Comparison of ENCODE assay signal across 23 cellular contexts in genomic region chr7:96097802-96098201, GRCh38.
"Had no signal": no experiment of that assay in that cellular context is flagged by ENCODE, and none has a peak within 500 bp of the region (broad histone marks: within the 10 kb centered on the region; RNA-seq: fewer than 3 reads in every experiment).

No MANE protein-coding gene starts in this region.

- H3K9me3 Mint-ChIP-seq: activated naive CD8-positive, alpha-beta T cell treated with anti-CD3 and anti-CD28 coated beads, Interleukin-2, amount 50 U/mL, for 24 hours; activated T-helper 17 cell treated with anti-CD3 and anti-CD28 coated beads, Interleukin-2, amount 50 U/mL, for 72 hours; central memory CD8-positive, alpha-beta T cell; T-helper 2 cell treated with Interferon-gamma antibody and Interleukin-4, amounts not matched to agents 5 μg/mL and 100 μg/mL, for 36 hours; WTC11 had no signal

- H3K27ac Mint-ChIP-seq: activated CD4-positive, alpha-beta memory T cell treated with anti-CD3 and anti-CD28 coated beads, Interleukin-2, amount 10 ng/mL, durations not matched to agents 7 days and 5 days; activated CD4-positive, alpha-beta T cell treated with anti-CD3 and anti-CD28 coated beads for 36 hours; activated naive CD4-positive, alpha-beta T cell treated with anti-CD3 and anti-CD28 coated beads for 36 hours; activated naive CD8-positive, alpha-beta T cell treated with anti-CD3 and anti-CD28 coated beads, Interleukin-2, amount 50 U/mL, for 24 hours; activated T-helper 17 cell treated with anti-CD3 and anti-CD28 coated beads, Interleukin-2, amount 50 U/mL, for 72 hours; naive thymus-derived CD8-positive, alpha-beta T cell; stimulated activated naive B cell treated with anti-CD40 and anti-IgM and Interleukin-4, amounts not matched to agents 10 μg/mL and 1 μg/mL and 100 μg/mL, for 72 hours; T-helper 2 cell treated with Interferon-gamma antibody and Interleukin-4, amounts not matched to agents 5 μg/mL and 100 μg/mL, for 36 hours; WTC11 had no signal

- H3K36me3 ChIP-seq: colonic mucosa, lower lobe of right lung, neutrophil, right lobe of liver, thoracic aorta had no signal

- H3K4me3 ChIP-seq: colonic mucosa, lower lobe of right lung, right lobe of liver, thoracic aorta had no signal

- FAIRE-seq: TTC549 had no signal

- H3K4me1 ChIP-seq: colonic mucosa, foreskin keratinocyte, lower lobe of right lung, parathyroid adenoma, right lobe of liver had no signal

- H3K9me3 ChIP-seq: colonic mucosa, lower lobe of right lung, neutrophil, right lobe of liver, thoracic aorta had no signal

- H3K36me3 Mint-ChIP-seq: stimulated activated naive B cell treated with anti-CD40 and anti-IgM and Interleukin-4, amounts not matched to agents 10 μg/mL and 1 μg/mL and 100 μg/mL, for 72 hours; WTC11 had no signal

- H3K9ac ChIP-seq: parathyroid adenoma had no signal

- H3K27ac ChIP-seq: colonic mucosa, foreskin keratinocyte, lower lobe of right lung, neutrophil, parathyroid adenoma, right lobe of liver, thoracic aorta had no signal

- H3K27me3 ChIP-seq: colonic mucosa, foreskin keratinocyte, right lobe of liver had no signal

- H3K4me3 Mint-ChIP-seq: activated CD4-positive, alpha-beta memory T cell treated with anti-CD3 and anti-CD28 coated beads, Interleukin-2, amount 10 ng/mL, durations not matched to agents 7 days and 5 days; activated CD4-positive, alpha-beta T cell treated with anti-CD3 and anti-CD28 coated beads for 36 hours; activated naive CD4-positive, alpha-beta T cell treated with anti-CD3 and anti-CD28 coated beads for 36 hours; activated naive CD8-positive, alpha-beta T cell treated with anti-CD3 and anti-CD28 coated beads, Interleukin-2, amount 50 U/mL, for 24 hours; activated T-helper 17 cell treated with anti-CD3 and anti-CD28 coated beads, Interleukin-2, amount 50 U/mL, for 72 hours; central memory CD8-positive, alpha-beta T cell; naive thymus-derived CD8-positive, alpha-beta T cell; stimulated activated naive B cell treated with anti-CD40 and anti-IgM and Interleukin-4, amounts not matched to agents 10 μg/mL and 1 μg/mL and 100 μg/mL, for 72 hours; T-helper 2 cell treated with Interferon-gamma antibody and Interleukin-4, amounts not matched to agents 5 μg/mL and 100 μg/mL, for 36 hours; WTC11 had no signal

- H3K4me1 Mint-ChIP-seq: activated CD4-positive, alpha-beta memory T cell treated with anti-CD3 and anti-CD28 coated beads, Interleukin-2, amount 10 ng/mL, durations not matched to agents 7 days and 5 days; activated T-helper 17 cell treated with anti-CD3 and anti-CD28 coated beads, Interleukin-2, amount 50 U/mL, for 72 hours; central memory CD8-positive, alpha-beta T cell; naive thymus-derived CD8-positive, alpha-beta T cell; stimulated activated naive B cell treated with anti-CD40 and anti-IgM and Interleukin-4, amounts not matched to agents 10 μg/mL and 1 μg/mL and 100 μg/mL, for 72 hours; WTC11 had no signal

- DNase-seq: activated CD4-positive, alpha-beta memory T cell treated with anti-CD3 and anti-CD28 coated beads, Interleukin-2, amount 10 ng/mL, durations not matched to agents 7 days and 5 days; activated CD4-positive, alpha-beta T cell treated with anti-CD3 and anti-CD28 coated beads for 36 hours; activated naive CD4-positive, alpha-beta T cell treated with anti-CD3 and anti-CD28 coated beads for 36 hours; activated naive CD8-positive, alpha-beta T cell treated with anti-CD3 and anti-CD28 coated beads, Interleukin-2, amount 50 U/mL, for 24 hours; activated T-cell treated with anti-CD3 and anti-CD28 coated beads, Interleukin-2, amount 50 U/mL, for 1 hour; aorta; colonic mucosa; foreskin keratinocyte; glutamatergic neuron; hypothalamus; lower lobe of right lung; naive thymus-derived CD8-positive, alpha-beta T cell; right lobe of liver; stimulated activated CD4-positive, alpha-beta T cell treated with anti-CD3 and anti-CD28 coated beads, Interleukin-4, amount 100 ng/mL, for 4 hours; stimulated activated naive B cell treated with anti-CD40 and anti-IgM and Interleukin-4, amounts not matched to agents 10 μg/mL and 1 μg/mL and 100 μg/mL, for 72 hours had no signal

- H2AFZ ChIP-seq: parathyroid adenoma had no signal

- H3K79me2 ChIP-seq: parathyroid adenoma had no signal
